Comparison of ENCODE assay signal across 1 cellular context in genomic region chr1:234544094-234544579, GRCh38.
A peak's percentile ranks its signal among the peaks of the same experiment; 100 is the strongest.
TF ChIP-seq lines count a peak whose summit lies in the region.

No MANE protein-coding gene starts in this region.

TF ChIP-seq in K562, 482 proteins besides CTCF, POLR2A, EP300 and RAD21 (continued from another document and continues in another):
- TF ChIP-seq, protein P1, sequence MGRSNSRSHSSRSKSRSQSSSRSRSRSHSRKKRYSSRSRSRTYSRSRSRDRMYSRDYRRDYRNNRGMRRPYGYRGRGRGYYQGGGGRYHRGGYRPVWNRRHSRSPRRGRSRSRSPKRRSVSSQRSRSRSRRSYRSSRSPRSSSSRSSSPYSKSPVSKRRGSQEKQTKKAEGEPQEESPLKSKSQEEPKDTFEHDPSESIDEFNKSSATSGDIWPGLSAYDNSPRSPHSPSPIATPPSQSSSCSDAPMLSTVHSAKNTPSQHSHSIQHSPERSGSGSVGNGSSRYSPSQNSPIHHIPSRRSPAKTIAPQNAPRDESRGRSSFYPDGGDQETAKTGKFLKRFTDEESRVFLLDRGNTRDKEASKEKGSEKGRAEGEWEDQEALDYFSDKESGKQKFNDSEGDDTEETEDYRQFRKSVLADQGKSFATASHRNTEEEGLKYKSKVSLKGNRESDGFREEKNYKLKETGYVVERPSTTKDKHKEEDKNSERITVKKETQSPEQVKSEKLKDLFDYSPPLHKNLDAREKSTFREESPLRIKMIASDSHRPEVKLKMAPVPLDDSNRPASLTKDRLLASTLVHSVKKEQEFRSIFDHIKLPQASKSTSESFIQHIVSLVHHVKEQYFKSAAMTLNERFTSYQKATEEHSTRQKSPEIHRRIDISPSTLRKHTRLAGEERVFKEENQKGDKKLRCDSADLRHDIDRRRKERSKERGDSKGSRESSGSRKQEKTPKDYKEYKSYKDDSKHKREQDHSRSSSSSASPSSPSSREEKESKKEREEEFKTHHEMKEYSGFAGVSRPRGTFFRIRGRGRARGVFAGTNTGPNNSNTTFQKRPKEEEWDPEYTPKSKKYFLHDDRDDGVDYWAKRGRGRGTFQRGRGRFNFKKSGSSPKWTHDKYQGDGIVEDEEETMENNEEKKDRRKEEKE (IDR thresholded peaks at IDR 0.05; ENCODE audit: borderline replicate concordance in 1 of 2, control insufficient read depth in 1 of 2, low read depth in 2 of 2, low read length in 1 of 2) = no peak
- TF ChIP-seq MAFF (IDR thresholded peaks at IDR 0.05; ENCODE audit: low read length) (no peak), SAFB (IDR thresholded peaks at IDR 0.05; ENCODE audit: borderline replicate concordance, low read depth, low read length) (no peak), ZNF444 (CRISPR knock-in tag; IDR thresholded peaks at IDR 0.05) (no peak), ZNF644 (tag; IDR thresholded peaks at IDR 0.05; ENCODE audit: low read depth) (no peak; the same call in 1 of the 2 replicates), SOX6 (IDR thresholded peaks at IDR 0.05) (no peak), ZBTB7A (IDR thresholded peaks at IDR 0.05; ENCODE audit: borderline replicate concordance, control insufficient read depth, low read depth, low read length) (no peak), MYNN (IDR thresholded peaks at IDR 0.05) (no peak), MYNN (CRISPR knock-in tag; IDR thresholded peaks at IDR 0.05) (no peak), CC2D1A (IDR thresholded peaks at IDR 0.05) (no peak), BRCA1 (IDR thresholded peaks at IDR 0.05) (no peak), BRCA1 (CRISPR knock-in tag; IDR thresholded peaks at IDR 0.05) (no peak), HMG20A (CRISPR knock-in tag; conservative IDR thresholded peaks at IDR 0.05) (no peak), RBM34 (IDR thresholded peaks at IDR 0.05; ENCODE audit: borderline replicate concordance, insufficient read depth, low read length) (no peak), ZNF165 (CRISPR knock-in tag; IDR thresholded peaks at IDR 0.05; ENCODE audit: borderline replicate concordance) (no peak), PRMT5 (CRISPR knock-in tag; IDR thresholded peaks at IDR 0.05) (no peak), HDAC2 (IDR thresholded peaks at IDR 0.05) (peak; percentile 84; the same call in 1 of the 2 replicates), ZNF76 (CRISPR knock-in tag; IDR thresholded peaks at IDR 0.05; ENCODE audit: borderline replicate concordance) (peak; percentile 42; the same call in 1 of the 2 replicates), POLR2H (tag; IDR thresholded peaks at IDR 0.05; ENCODE audit: low read depth) (peak; percentile 71), NR4A1 (CRISPR knock-in tag; IDR thresholded peaks at IDR 0.05) (no peak), NR4A1 (tag; IDR thresholded peaks at IDR 0.05) (no peak), EGR1 (conservative IDR thresholded peaks at IDR 0.05) (no peak), DACH1 (IDR thresholded peaks at IDR 0.05; ENCODE audit: partially characterized antibody) (no peak), NCOA6 (IDR thresholded peaks at IDR 0.05) (no peak), ZNF143 (CRISPR knock-in tag; IDR thresholded peaks at IDR 0.05) (no peak), ZZZ3 (IDR thresholded peaks at IDR 0.05) (no peak), LARP7 (IDR thresholded peaks at IDR 0.05) (no peak), POLR3A (IDR thresholded peaks at IDR 0.05; ENCODE audit: borderline replicate concordance, extremely low read depth, insufficient read depth, insufficient read length) (no peak), PHB (CRISPR knock-in tag; IDR thresholded peaks at IDR 0.05) (no peak), MAZ (CRISPR knock-in tag; conservative IDR thresholded peaks at IDR 0.05 in 1 of 2, IDR thresholded peaks at IDR 0.05 in 1 of 2) (0 out of 4 replicates have a peak, but pooled peaks of 1 of the 2 experiments have one; percentile 9), FOXJ2 (tag; IDR thresholded peaks at IDR 0.05) (no peak), ATF1 (CRISPR knock-in tag; IDR thresholded peaks at IDR 0.05) (no peak), ATF1 (tag; IDR thresholded peaks at IDR 0.05) (no peak), ZNF707 (CRISPR knock-in tag; conservative IDR thresholded peaks at IDR 0.05) (no peak), POLR3G (IDR thresholded peaks at IDR 0.05; ENCODE audit: extremely low read depth, insufficient read length, insufficient replicate concordance) (no peak), ZNF512 (tag; IDR thresholded peaks at IDR 0.05) (no peak), ZNF551 (CRISPR knock-in tag; IDR thresholded peaks at IDR 0.05) (no peak), MED1 (CRISPR knock-in tag; IDR thresholded peaks at IDR 0.05; ENCODE audit: borderline replicate concordance) (no peak), BMI1 (IDR thresholded peaks at IDR 0.05; ENCODE audit: low read length) (no peak), NUFIP1 (IDR thresholded peaks at IDR 0.05; ENCODE audit: partially characterized antibody) (no peak), CHCHD3 (CRISPR knock-in tag; IDR thresholded peaks at IDR 0.05) (no peak), HDGF (IDR thresholded peaks at IDR 0.05) (no peak), ZNF586 (CRISPR knock-in tag; conservative IDR thresholded peaks at IDR 0.05) (no peak), MYBL2 (IDR thresholded peaks at IDR 0.05; ENCODE audit: low read depth) (no peak), MYBL2 (CRISPR knock-in tag; IDR thresholded peaks at IDR 0.05; ENCODE audit: borderline replicate concordance) (no peak), ZNF217 (CRISPR knock-in tag; IDR thresholded peaks at IDR 0.05) (no peak), FOS (IDR thresholded peaks at IDR 0.05; ENCODE audit: extremely low read depth, insufficient read length) (no peak), PCBP2 (IDR thresholded peaks at IDR 0.05; ENCODE audit: low read depth, low read length, poor library complexity, severe bottlenecking) (no peak)
- TF ChIP-seq, protein P2, sequence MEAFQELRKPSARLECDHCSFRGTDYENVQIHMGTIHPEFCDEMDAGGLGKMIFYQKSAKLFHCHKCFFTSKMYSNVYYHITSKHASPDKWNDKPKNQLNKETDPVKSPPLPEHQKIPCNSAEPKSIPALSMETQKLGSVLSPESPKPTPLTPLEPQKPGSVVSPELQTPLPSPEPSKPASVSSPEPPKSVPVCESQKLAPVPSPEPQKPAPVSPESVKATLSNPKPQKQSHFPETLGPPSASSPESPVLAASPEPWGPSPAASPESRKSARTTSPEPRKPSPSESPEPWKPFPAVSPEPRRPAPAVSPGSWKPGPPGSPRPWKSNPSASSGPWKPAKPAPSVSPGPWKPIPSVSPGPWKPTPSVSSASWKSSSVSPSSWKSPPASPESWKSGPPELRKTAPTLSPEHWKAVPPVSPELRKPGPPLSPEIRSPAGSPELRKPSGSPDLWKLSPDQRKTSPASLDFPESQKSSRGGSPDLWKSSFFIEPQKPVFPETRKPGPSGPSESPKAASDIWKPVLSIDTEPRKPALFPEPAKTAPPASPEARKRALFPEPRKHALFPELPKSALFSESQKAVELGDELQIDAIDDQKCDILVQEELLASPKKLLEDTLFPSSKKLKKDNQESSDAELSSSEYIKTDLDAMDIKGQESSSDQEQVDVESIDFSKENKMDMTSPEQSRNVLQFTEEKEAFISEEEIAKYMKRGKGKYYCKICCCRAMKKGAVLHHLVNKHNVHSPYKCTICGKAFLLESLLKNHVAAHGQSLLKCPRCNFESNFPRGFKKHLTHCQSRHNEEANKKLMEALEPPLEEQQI (IDR thresholded peaks at IDR 0.05) = peak; percentile 12; the same call in 1 of the 2 replicates
- TF ChIP-seq, protein P3, sequence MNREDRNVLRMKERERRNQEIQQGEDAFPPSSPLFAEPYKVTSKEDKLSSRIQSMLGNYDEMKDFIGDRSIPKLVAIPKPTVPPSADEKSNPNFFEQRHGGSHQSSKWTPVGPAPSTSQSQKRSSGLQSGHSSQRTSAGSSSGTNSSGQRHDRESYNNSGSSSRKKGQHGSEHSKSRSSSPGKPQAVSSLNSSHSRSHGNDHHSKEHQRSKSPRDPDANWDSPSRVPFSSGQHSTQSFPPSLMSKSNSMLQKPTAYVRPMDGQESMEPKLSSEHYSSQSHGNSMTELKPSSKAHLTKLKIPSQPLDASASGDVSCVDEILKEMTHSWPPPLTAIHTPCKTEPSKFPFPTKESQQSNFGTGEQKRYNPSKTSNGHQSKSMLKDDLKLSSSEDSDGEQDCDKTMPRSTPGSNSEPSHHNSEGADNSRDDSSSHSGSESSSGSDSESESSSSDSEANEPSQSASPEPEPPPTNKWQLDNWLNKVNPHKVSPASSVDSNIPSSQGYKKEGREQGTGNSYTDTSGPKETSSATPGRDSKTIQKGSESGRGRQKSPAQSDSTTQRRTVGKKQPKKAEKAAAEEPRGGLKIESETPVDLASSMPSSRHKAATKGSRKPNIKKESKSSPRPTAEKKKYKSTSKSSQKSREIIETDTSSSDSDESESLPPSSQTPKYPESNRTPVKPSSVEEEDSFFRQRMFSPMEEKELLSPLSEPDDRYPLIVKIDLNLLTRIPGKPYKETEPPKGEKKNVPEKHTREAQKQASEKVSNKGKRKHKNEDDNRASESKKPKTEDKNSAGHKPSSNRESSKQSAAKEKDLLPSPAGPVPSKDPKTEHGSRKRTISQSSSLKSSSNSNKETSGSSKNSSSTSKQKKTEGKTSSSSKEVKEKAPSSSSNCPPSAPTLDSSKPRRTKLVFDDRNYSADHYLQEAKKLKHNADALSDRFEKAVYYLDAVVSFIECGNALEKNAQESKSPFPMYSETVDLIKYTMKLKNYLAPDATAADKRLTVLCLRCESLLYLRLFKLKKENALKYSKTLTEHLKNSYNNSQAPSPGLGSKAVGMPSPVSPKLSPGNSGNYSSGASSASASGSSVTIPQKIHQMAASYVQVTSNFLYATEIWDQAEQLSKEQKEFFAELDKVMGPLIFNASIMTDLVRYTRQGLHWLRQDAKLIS (CRISPR knock-in tag; IDR thresholded peaks at IDR 0.05) = no peak
- TF ChIP-seq, protein P4, sequence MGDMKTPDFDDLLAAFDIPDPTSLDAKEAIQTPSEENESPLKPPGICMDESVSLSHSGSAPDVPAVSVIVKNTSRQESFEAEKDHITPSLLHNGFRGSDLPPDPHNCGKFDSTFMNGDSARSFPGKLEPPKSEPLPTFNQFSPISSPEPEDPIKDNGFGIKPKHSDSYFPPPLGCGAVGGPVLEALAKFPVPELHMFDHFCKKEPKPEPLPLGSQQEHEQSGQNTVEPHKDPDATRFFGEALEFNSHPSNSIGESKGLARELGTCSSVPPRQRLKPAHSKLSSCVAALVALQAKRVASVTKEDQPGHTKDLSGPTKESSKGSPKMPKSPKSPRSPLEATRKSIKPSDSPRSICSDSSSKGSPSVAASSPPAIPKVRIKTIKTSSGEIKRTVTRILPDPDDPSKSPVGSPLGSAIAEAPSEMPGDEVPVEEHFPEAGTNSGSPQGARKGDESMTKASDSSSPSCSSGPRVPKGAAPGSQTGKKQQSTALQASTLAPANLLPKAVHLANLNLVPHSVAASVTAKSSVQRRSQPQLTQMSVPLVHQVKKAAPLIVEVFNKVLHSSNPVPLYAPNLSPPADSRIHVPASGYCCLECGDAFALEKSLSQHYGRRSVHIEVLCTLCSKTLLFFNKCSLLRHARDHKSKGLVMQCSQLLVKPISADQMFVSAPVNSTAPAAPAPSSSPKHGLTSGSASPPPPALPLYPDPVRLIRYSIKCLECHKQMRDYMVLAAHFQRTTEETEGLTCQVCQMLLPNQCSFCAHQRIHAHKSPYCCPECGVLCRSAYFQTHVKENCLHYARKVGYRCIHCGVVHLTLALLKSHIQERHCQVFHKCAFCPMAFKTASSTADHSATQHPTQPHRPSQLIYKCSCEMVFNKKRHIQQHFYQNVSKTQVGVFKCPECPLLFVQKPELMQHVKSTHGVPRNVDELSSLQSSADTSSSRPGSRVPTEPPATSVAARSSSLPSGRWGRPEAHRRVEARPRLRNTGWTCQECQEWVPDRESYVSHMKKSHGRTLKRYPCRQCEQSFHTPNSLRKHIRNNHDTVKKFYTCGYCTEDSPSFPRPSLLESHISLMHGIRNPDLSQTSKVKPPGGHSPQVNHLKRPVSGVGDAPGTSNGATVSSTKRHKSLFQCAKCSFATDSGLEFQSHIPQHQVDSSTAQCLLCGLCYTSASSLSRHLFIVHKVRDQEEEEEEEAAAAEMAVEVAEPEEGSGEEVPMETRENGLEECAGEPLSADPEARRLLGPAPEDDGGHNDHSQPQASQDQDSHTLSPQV (IDR thresholded peaks at IDR 0.05) = peak; percentile 91
- TF ChIP-seq, protein P5, sequence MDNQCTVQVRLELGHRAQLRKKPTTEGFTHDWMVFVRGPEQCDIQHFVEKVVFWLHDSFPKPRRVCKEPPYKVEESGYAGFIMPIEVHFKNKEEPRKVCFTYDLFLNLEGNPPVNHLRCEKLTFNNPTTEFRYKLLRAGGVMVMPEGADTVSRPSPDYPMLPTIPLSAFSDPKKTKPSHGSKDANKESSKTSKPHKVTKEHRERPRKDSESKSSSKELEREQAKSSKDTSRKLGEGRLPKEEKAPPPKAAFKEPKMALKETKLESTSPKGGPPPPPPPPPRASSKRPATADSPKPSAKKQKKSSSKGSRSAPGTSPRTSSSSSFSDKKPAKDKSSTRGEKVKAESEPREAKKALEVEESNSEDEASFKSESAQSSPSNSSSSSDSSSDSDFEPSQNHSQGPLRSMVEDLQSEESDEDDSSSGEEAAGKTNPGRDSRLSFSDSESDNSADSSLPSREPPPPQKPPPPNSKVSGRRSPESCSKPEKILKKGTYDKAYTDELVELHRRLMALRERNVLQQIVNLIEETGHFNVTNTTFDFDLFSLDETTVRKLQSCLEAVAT (IDR thresholded peaks at IDR 0.05) = no peak; a peak in 2 of 4 replicates
- TF ChIP-seq, protein P6, sequence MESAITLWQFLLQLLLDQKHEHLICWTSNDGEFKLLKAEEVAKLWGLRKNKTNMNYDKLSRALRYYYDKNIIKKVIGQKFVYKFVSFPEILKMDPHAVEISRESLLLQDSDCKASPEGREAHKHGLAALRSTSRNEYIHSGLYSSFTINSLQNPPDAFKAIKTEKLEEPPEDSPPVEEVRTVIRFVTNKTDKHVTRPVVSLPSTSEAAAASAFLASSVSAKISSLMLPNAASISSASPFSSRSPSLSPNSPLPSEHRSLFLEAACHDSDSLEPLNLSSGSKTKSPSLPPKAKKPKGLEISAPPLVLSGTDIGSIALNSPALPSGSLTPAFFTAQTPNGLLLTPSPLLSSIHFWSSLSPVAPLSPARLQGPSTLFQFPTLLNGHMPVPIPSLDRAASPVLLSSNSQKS (CRISPR knock-in tag; IDR thresholded peaks at IDR 0.05) = no peak
- TF ChIP-seq, protein P7, sequence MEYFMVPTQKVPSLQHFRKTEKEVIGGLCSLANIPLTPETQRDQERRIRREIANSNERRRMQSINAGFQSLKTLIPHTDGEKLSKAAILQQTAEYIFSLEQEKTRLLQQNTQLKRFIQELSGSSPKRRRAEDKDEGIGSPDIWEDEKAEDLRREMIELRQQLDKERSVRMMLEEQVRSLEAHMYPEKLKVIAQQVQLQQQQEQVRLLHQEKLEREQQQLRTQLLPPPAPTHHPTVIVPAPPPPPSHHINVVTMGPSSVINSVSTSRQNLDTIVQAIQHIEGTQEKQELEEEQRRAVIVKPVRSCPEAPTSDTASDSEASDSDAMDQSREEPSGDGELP (CRISPR knock-in tag; IDR thresholded peaks at IDR 0.05; ENCODE audit: borderline replicate concordance) = no peak; the same call in 1 of the 2 replicates
